ENCODE assay signal across 8 cellular contexts in the genomic region with DNA sequence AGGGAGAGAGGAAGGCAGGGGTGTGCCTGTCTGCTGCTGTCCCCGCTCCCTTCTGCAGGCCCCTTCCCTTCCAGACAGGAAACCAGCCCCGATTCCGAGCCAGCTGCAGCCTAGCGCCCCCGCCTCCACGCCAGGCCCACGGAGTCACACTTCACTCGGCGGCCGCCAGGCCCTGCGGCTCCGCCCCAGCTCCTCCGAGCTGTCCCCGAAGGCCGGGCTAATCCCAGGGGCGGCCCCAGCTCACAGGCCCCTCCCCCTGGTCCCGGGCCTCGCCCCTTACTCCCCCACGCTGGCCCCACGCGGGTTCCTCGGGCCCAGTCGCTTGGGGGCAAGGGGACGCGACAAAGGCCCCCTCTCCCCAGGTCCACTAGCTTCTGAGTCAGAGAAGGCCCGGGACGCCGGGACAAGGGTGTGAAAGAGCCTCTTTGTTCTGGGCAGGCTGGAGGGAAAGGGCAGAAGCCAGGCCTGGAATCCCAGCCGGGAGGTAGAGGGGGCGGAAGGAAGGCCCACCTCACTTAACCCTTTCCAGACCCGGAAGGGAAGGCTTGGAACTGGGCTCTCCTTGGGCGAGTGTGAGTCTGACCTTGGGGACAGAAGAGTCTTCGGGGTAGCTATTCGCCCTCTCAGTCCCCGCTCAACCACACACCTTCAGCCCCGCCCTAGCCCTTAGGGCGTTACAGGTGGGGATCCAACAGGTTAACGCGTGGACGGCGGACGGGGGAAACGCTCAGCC.
DNase-seq lines count a peak whose midpoint lies in the region; ATAC-seq and TF ChIP-seq lines count a peak whose summit lies in the region.

No MANE protein-coding gene starts in this region.

- H3K36me3 Mint-ChIP-seq in T-helper 2 cell treated with Interferon-gamma antibody and Interleukin-4, amounts not matched to agents 5 μg/mL and 100 μg/mL, for 36 hours (ENCODE audit: low read depth) = peaks cover 1% of the 10 kb centered on the region

- H3K4me1 Mint-ChIP-seq in T-helper 2 cell treated with Interferon-gamma antibody and Interleukin-4, amounts not matched to agents 5 μg/mL and 100 μg/mL, for 36 hours (ENCODE audit: low read depth) = peaks cover 2% of the 10 kb centered on the region

- H3K27ac Mint-ChIP-seq in T-helper 2 cell treated with Interferon-gamma antibody and Interleukin-4, amounts not matched to agents 5 μg/mL and 100 μg/mL, for 36 hours = no peak overlapping the region

- H3K27ac ChIP-seq in cingulate gyrus (ENCODE audit: low read depth, low read length) = peak overlapping the region; percentile 98

- no peaks in the 10 kb centered on the region for H3K9me3 Mint-ChIP-seq in T-helper 2 cell treated with Interferon-gamma antibody and Interleukin-4, amounts not matched to agents 5 μg/mL and 100 μg/mL, for 36 hours

- peaks cover 47% of the 10 kb centered on the region for H3K27me3 Mint-ChIP-seq in T-helper 2 cell treated with Interferon-gamma antibody and Interleukin-4, amounts not matched to agents 5 μg/mL and 100 μg/mL, for 36 hours (ENCODE audit: low read depth)

- peak overlapping the region; percentile 60 for H3K4me3 Mint-ChIP-seq in T-helper 2 cell treated with Interferon-gamma antibody and Interleukin-4, amounts not matched to agents 5 μg/mL and 100 μg/mL, for 36 hours

- peak; percentile 98 for DNase-seq in AG08395 (ENCODE audit: low spot score)
- DNase-seq in NCI-H1105 (lab: John Stamatoyannopoulos, UW) = peak; percentile 89
- peak; percentile 34 for DNase-seq in T-helper 2 cell treated with Interferon-gamma antibody and Interleukin-4, amounts not matched to agents 5 μg/mL and 100 μg/mL, for 36 hours (ENCODE audit: low spot score)
- peak; percentile 92 for DNase-seq in kidney tubule cell (ENCODE audit: low spot score)
- peak; percentile 76 for DNase-seq in stimulated activated CD4-positive, alpha-beta T cell treated with anti-CD3 and anti-CD28 coated beads, Interleukin-15, amount 100 ng/mL, for 24 hours

- TF ChIP-seq POLR2A in GM15510 (IDR thresholded peaks at IDR 0.05; ENCODE audit: borderline replicate concordance, extremely low read depth, insufficient read length) = peak; percentile 52

- peak; percentile 93 for ATAC-seq in HG02678 (IDR thresholded peaks at IDR 0.05; ENCODE audit: unreplicated experiment)

Comparison
In these comparisons a context has a peak if more than half of its experiments do, and no peak if none do; other contexts are left out.
1. Peak in every context shown above with its lines: DNase-seq, ATAC-seq and H3K27ac ChIP-seq.
2. DNase-seq: peak in every context shown above with its lines; median percentile 98 in AG08395; 92 in kidney tubule cell; 89 in NCI-H1105; 76 in stimulated activated CD4-positive, alpha-beta T cell treated with anti-CD3 and anti-CD28 coated beads, Interleukin-15, amount 100 ng/mL, for 24 hours; 34 in T-helper 2 cell treated with Interferon-gamma antibody and Interleukin-4, amounts not matched to agents 5 μg/mL and 100 μg/mL, for 36 hours.